Comparison of ENCODE assay signal across 8 cellular contexts in genomic region chr11:6619021-6619745, GRCh38. TPM values are rescaled to one million over a fixed set of nuclear protein-coding genes. Genes with fewer than 3 reads are reported as not detected.
DNase-seq lines count a peak whose midpoint lies in the region; ATAC-seq and TF ChIP-seq lines count a peak whose summit lies in the region.

Gene TPP1 (minus strand): TSS chr11:6619422. CDS start chr11:6619400, 22 bp downstream.

- ATAC-seq in GM18508 (IDR thresholded peaks at IDR 0.05; ENCODE audit: insufficient read depth, unreplicated experiment) (peak; percentile 97), HG02981 (IDR thresholded peaks at IDR 0.05; ENCODE audit: unreplicated experiment) (peak; percentile 99)

- no peak for TF ChIP-seq CTCF in astrocyte of the cerebellum (IDR thresholded peaks at IDR 0.05; ENCODE audit: low read depth, low read length, missing control alignments)

- in situ Hi-C loops in astrocyte of the cerebellum (cut with HindIII; ENCODE audit: low sequenced_read_pairs) = no loop called here

- H3K4me3 ChIP-seq in astrocyte of the cerebellum (ENCODE audit: low read depth, low read length) = peak within 1 kb of the TSS; percentile 69

- DNase-seq in NCI-H2029 (lab: John Stamatoyannopoulos, UW) = peak; percentile 88
- DNase-seq in T-helper 22 cell (ENCODE audit: low read depth) = peak; percentile 85
- peak; percentile 90 for DNase-seq in astrocyte of the cerebellum (ENCODE audit: low read depth)
- peak; percentile 99 for DNase-seq in hepatic stellate cell (ENCODE audit: low spot score)
- DNase-seq in renal cortical epithelial cell (ENCODE audit: low read depth) = peak; percentile 90
- no peak for DNase-seq in cortex of kidney (lab: John Stamatoyannopoulos, UW)

RNA-seq across cellular contexts. Expression of gene TPP1, which starts in this region (rescaled TPM):
- 16.1 and 107 TPM in 2 replicates for total RNA-seq in renal cortical epithelial cell
